Comparison of ENCODE assay signal across 16 cellular contexts in genomic region chr5:173662896-173663809, GRCh38. TPM values are rescaled to one million over a fixed set of nuclear protein-coding genes. Genes with fewer than 3 reads are reported as not detected.
DNase-seq lines count a peak whose midpoint lies in the region; ATAC-seq, FAIRE-seq and TF ChIP-seq lines count a peak whose summit lies in the region.
"Had no signal": no experiment of that assay in that cellular context is flagged by ENCODE, and none has a peak within 500 bp of the region (broad histone marks: within the 10 kb centered on the region; RNA-seq: fewer than 3 reads in every experiment).

No MANE protein-coding gene starts in this region.

- H2BK15ac ChIP-seq in H9 (ENCODE audit: low read depth, low read length): no peak overlapping the region

- H3K79me1 ChIP-seq in H9 (ENCODE audit: insufficient read depth, low read depth, low read length, poor library complexity, severe bottlenecking): no peaks in the 10 kb centered on the region

- no peak for TF ChIP-seq EP300 in K562 (IDR thresholded peaks at IDR 0.05; ENCODE audit: low read length)

- no peak for TF ChIP-seq POLR2A in K562 (conservative IDR thresholded peaks at IDR 0.05)

- H4K5ac ChIP-seq in H9 (ENCODE audit: insufficient read length, low read depth, low read length): no peak overlapping the region

- BruUV-seq in K562 (replicated peaks; lab: Mats Ljungman, UMichigan): no TSS peak

- in situ Hi-C loops in K562 (cut with MboI): no loop called here

- ATAC-seq in K562 (no peak), upper lobe of right lung (no peak)
- ATAC-seq: HCT116 had no signal

- H4K20me1 ChIP-seq in BLaER1 treated with 17β-estradiol and CSF1 and Interleukin-3, amounts not matched to agents 10 nM and 100 nM: no peaks in the 10 kb centered on the region
- H4K20me1 ChIP-seq in H9 (ENCODE audit: control insufficient read depth, insufficient read depth, insufficient read length) (no peaks in the 10 kb centered on the region), K562 (replicated peaks; ENCODE audit: control insufficient read depth, insufficient read depth, low read length) (no peaks in the 10 kb centered on the region), neural progenitor cell (ENCODE audit: low read depth) (no peaks in the 10 kb centered on the region)

- CTCF ChIA-PET in K562 (lab: Yijun Ruan, JAX; ENCODE audit: low intra/inter-chr PET ratio): no interaction called here

- H3K9ac ChIP-seq in BLaER1 treated with 17β-estradiol and CSF1 and Interleukin-3, amounts not matched to agents 10 nM and 100 nM: peak overlapping the region in 3 of 11 experiments; percentile 4 to 58 (median 8); a peak in 2 of 22 replicates
- H3K9ac ChIP-seq in H9 (ENCODE audit: extremely low read depth, insufficient read length, low read length) (no peak overlapping the region), K562 (ENCODE audit: insufficient read depth in 1 of 2, low read depth in 2 of 2, low read length in 2 of 2) (no peak overlapping the region), neural progenitor cell (no peak overlapping the region)
- H3K9ac ChIP-seq: GM23248 had no signal

- WGBS in H9 (ENCODE audit: extremely low coverage, insufficient read length, low lambda C conversion rate): no CpG with 5 or more reads among the region's 16 CpGs
- WGBS in K562 (ENCODE audit: insufficient coverage, low coverage, missing lambda C conversion rate): 74% methylated on average over 16 of the region's 16 CpGs

- no peak overlapping the region for H2BK12ac ChIP-seq in H9 (ENCODE audit: insufficient read length, low read depth, low read length)

- H3K23ac ChIP-seq in H9 (ENCODE audit: insufficient read length, low read depth, low read length): no peak overlapping the region

- H4K91ac ChIP-seq in H9 (ENCODE audit: insufficient read length, low read depth, low read length): no peak overlapping the region

- no peak overlapping the region for H3K4me3 ChIP-seq in BLaER1 treated with 17β-estradiol and CSF1 and Interleukin-3, amounts not matched to agents 10 nM and 100 nM
- H3K4me3 ChIP-seq in K562: no peak overlapping the region
- no peak overlapping the region for H3K4me3 ChIP-seq in neural progenitor cell
- no peak overlapping the region for H3K4me3 ChIP-seq in upper lobe of right lung
- H3K4me3 ChIP-seq: GM23248, PC-9, SJCRH30 had no signal

- no peak for TF ChIP-seq CTCF in H9 (conservative IDR thresholded peaks at IDR 0.05)
- no peak for TF ChIP-seq CTCF in K562 (IDR thresholded peaks at IDR 0.05 in 2 of 3, conservative IDR thresholded peaks at IDR 0.05 in 1 of 3; ENCODE audit: insufficient read depth in 2 of 3, low read depth in 1 of 3, low read length in 3 of 3)
- TF ChIP-seq CTCF in neural progenitor cell (IDR thresholded peaks at IDR 0.05): no peak
- TF ChIP-seq CTCF in upper lobe of right lung (IDR thresholded peaks at IDR 0.05): no peak

- H3K4me1 Mint-ChIP-seq in H9: peaks cover 30 to 31% of the 10 kb centered on the region in 2 experiments
- peaks cover 17% of the 10 kb centered on the region for H3K4me1 Mint-ChIP-seq in neural progenitor cell

- no peaks in the 10 kb centered on the region for H3F3A ChIP-seq in neural progenitor cell (ENCODE audit: low read depth)

- H3K18ac ChIP-seq in H9 (ENCODE audit: insufficient read length, low read depth, low read length): no peak overlapping the region

- no peak overlapping the region for H2AK5ac ChIP-seq in H9 (ENCODE audit: insufficient read length, low read length)

- H3K14ac ChIP-seq in H9 (ENCODE audit: insufficient read depth, low read length): no peak overlapping the region

- no peak overlapping the region for H2BK5ac ChIP-seq in H9 (ENCODE audit: insufficient read length, low read length)

- POLR2A ChIA-PET in K562 (lab: Yijun Ruan, JAX): interaction anchor here (0.7 kb wide), 2 partner anchors 8 to 1204 kb away, joined by 3 read pairs; no protein-coding TSS in a partner anchor

- FAIRE-seq in K562 (lab: Jason Lieb, UNC): no peak

- H3K36me3 Mint-ChIP-seq in H9 (ENCODE audit: insufficient read depth in 1 of 3, low read depth in 3 of 3) (peaks cover 15 to 22% (median 22%) of the 10 kb centered on the region in 3 experiments), neural progenitor cell (no peaks in the 10 kb centered on the region)

- H3K9me3 Mint-ChIP-seq in H9 (peaks cover 28 to 31% of the 10 kb centered on the region in 2 experiments), neural progenitor cell (peaks cover 7% of the 10 kb centered on the region)

- H4K8ac ChIP-seq in H9 (replicated peaks; ENCODE audit: insufficient read length, low read depth, low read length): no peak overlapping the region

- H3K9me3 ChIP-seq in BLaER1 treated with 17β-estradiol and CSF1 and Interleukin-3, amounts not matched to agents 10 nM and 100 nM (replicated peaks in 1 of 11): peaks cover 7 to 27% (median 15%) of the 10 kb centered on the region in 11 experiments; a peak in 21 of 22 replicates
- no peaks in the 10 kb centered on the region for H3K9me3 ChIP-seq in H9 (ENCODE audit: control insufficient read depth, low read depth, low read length)
- H3K9me3 ChIP-seq in K562 (replicated peaks; ENCODE audit: control insufficient read depth, insufficient read depth, low read depth, low read length): peaks cover 2% of the 10 kb centered on the region; the same call in 1 of the 2 replicates
- no peaks in the 10 kb centered on the region for H3K9me3 ChIP-seq in neural progenitor cell (ENCODE audit: low read depth)
- H3K9me3 ChIP-seq in upper lobe of right lung: no peaks in the 10 kb centered on the region

- peaks cover 11% of the 10 kb centered on the region for H3K27me3 Mint-ChIP-seq in H9 (ENCODE audit: low read depth)
- peaks cover 8% of the 10 kb centered on the region for H3K27me3 Mint-ChIP-seq in neural progenitor cell (ENCODE audit: insufficient read depth, low read depth)

- no peak overlapping the region for H2BK20ac ChIP-seq in H9 (ENCODE audit: low read depth, low read length, poor library complexity, severe bottlenecking)

- H3K4me1 ChIP-seq in BLaER1 treated with 17β-estradiol and CSF1 and Interleukin-3, amounts not matched to agents 10 nM and 100 nM: peaks cover 38 to 50% (median 45%) of the 10 kb centered on the region in 10 experiments
- no peaks in the 10 kb centered on the region for H3K4me1 ChIP-seq in H9 (ENCODE audit: insufficient read depth, low read length)
- no peaks in the 10 kb centered on the region; a peak in 1 of 5 replicates for H3K4me1 ChIP-seq in K562 (replicated peaks in 1 of 2; ENCODE audit: control insufficient read depth in 2 of 2, insufficient read depth in 2 of 2, low read length in 2 of 2)
- peaks cover 5% of the 10 kb centered on the region for H3K4me1 ChIP-seq in neural progenitor cell
- no peaks in the 10 kb centered on the region for H3K4me1 ChIP-seq in upper lobe of right lung
- H3K4me1 ChIP-seq: SJCRH30 had no signal

- no peak overlapping the region for H3T11ph ChIP-seq in H9 (ENCODE audit: low read length)

- H3K27ac ChIP-seq in BLaER1 treated with 17β-estradiol and CSF1 and Interleukin-3, amounts not matched to agents 10 nM and 100 nM: peak overlapping the region in 10 of 11 experiments; percentile 20 to 76 (median 52); a peak in 16 of 22 replicates
- H3K27ac ChIP-seq in H9 (ENCODE audit: insufficient read length, low read depth, low read length) (no peak overlapping the region), K562 (ENCODE audit: extremely low read depth, low read depth, low read length) (no peak overlapping the region), neural progenitor cell (no peak overlapping the region), upper lobe of right lung (no peak overlapping the region)
- H3K27ac ChIP-seq: GM23248, PC-9, RWPE1, SJCRH30 had no signal

- H2AFZ ChIP-seq in H9 (ENCODE audit: low read length): no peak overlapping the region
- H2AFZ ChIP-seq in K562 (ENCODE audit: low read depth, low read length): no peak overlapping the region
- H2AFZ ChIP-seq in neural progenitor cell (replicated peaks): no peak overlapping the region
- H2AFZ ChIP-seq: PC-9 had no signal

- DNase-seq in H9 (peak; percentile 14), K562 (ENCODE audit: extremely low read depth in 1 of 4, low spot score in 3 of 4) (no peak), neural progenitor cell (ENCODE audit: low spot score) (no peak), upper lobe of right lung (no peak), activated gamma-delta T cell treated with Interleukin-2 at 50 U/mL for 16 hours (no peak), NOMO-1 (lab: John Stamatoyannopoulos, UW; ENCODE audit: unreplicated experiment in 2 of 2) (no peak)
- DNase-seq: DMS 273 treated with DMSO at 0.1 percent for 48 hours, NCI-H187, NCI-H2107, NCI-H510A treated with DMSO at 0.1 percent for 48 hours, PC-9, SJCRH30 had no signal

- no peak for TF ChIP-seq RAD21 in K562 (CRISPR knock-in tag; conservative IDR thresholded peaks at IDR 0.05 in 1 of 2, IDR thresholded peaks at IDR 0.05 in 1 of 2)

- H3K79me2 ChIP-seq in H9 (ENCODE audit: insufficient read depth, low read length) (no peaks in the 10 kb centered on the region), K562 (ENCODE audit: control insufficient read depth, insufficient read depth, low read length) (no peaks in the 10 kb centered on the region), neural progenitor cell (ENCODE audit: low read depth) (no peaks in the 10 kb centered on the region)

- H3K27ac Mint-ChIP-seq in H9 (no peak overlapping the region; a peak in 1 of 7 replicates), neural progenitor cell (peak overlapping the region; percentile 87)

- H3K36me3 ChIP-seq in BLaER1 treated with 17β-estradiol and CSF1 and Interleukin-3, amounts not matched to agents 10 nM and 100 nM: no peaks in the 10 kb centered on the region
- no peaks in the 10 kb centered on the region for H3K36me3 ChIP-seq in K562 (ENCODE audit: control insufficient read depth, insufficient read depth, low read length)
- no peaks in the 10 kb centered on the region for H3K36me3 ChIP-seq in neural progenitor cell
- H3K36me3 ChIP-seq in upper lobe of right lung: no peaks in the 10 kb centered on the region
- H3K36me3 ChIP-seq: SJCRH30 had no signal

- H3K56ac ChIP-seq in H9 (ENCODE audit: insufficient read length, low read depth, low read length): no peak overlapping the region

- H3K23me2 ChIP-seq in H9 (ENCODE audit: insufficient read length, low read depth, low read length, poor library complexity, severe bottlenecking): no peaks in the 10 kb centered on the region

- intact Hi-C loops in K562 (cut with micrococcal nuclease): no loop called here
- intact Hi-C loops in upper lobe of right lung (cut with DNase I): no loop called here

- no peaks in the 10 kb centered on the region for H3K9me1 ChIP-seq in K562 (ENCODE audit: control insufficient read depth, insufficient read depth, low read length)

- H3K4me2 ChIP-seq in BLaER1 treated with 17β-estradiol and CSF1 and Interleukin-3, amounts not matched to agents 10 nM and 100 nM: peak overlapping the region; percentile 49 to 85 (median 77)
- H3K4me2 ChIP-seq in H9 (ENCODE audit: insufficient read depth, insufficient read length, low read length): no peak overlapping the region
- no peak overlapping the region for H3K4me2 ChIP-seq in K562 (ENCODE audit: insufficient read depth, low read length)
- no peak overlapping the region for H3K4me2 ChIP-seq in neural progenitor cell
- H3K4me2 ChIP-seq: PC-9 had no signal

- H3K4ac ChIP-seq in H9 (ENCODE audit: low read depth, low read length): no peak overlapping the region

- no peaks in the 10 kb centered on the region for H3K27me3 ChIP-seq in BLaER1 treated with 17β-estradiol and CSF1 and Interleukin-3, amounts not matched to agents 10 nM and 100 nM
- H3K27me3 ChIP-seq in H9 (ENCODE audit: insufficient read depth, low read length) (no peaks in the 10 kb centered on the region), K562 (ENCODE audit: control insufficient read depth in 2 of 2, insufficient read depth in 2 of 2, low read length in 2 of 2) (no peaks in the 10 kb centered on the region), neural progenitor cell (no peaks in the 10 kb centered on the region), upper lobe of right lung (no peaks in the 10 kb centered on the region)
- H3K27me3 ChIP-seq: SJCRH30 had no signal

- H2BK120ac ChIP-seq in H9 (ENCODE audit: low read depth, low read length, poor library complexity, severe bottlenecking): no peak overlapping the region

- no peak overlapping the region for H3K4me3 Mint-ChIP-seq in H9
- H3K4me3 Mint-ChIP-seq in neural progenitor cell: no peak overlapping the region

RNA-seq across cellular contexts. Expression of gene BOD1, which starts 46.7 kb away (rescaled TPM):
- total RNA-seq in H9 (2021) (120 and 121 TPM in 2 replicates), K562 (2014; rRNA removed) (19.3 and 20.3 TPM in 2 replicates), K562 (2014; rRNA removed; fragmentation: Illumina TruSeq; extraction: Trizol) (20.2 and 22.6 TPM in 2 replicates), K562 (2015; rRNA removed; fragmentation: Illumina TruSeq; extraction: Trizol) (31.1 and 31.5 TPM in 2 replicates), K562 (2021) (17.9 and 22.0 TPM in 2 replicates), neural progenitor cell (ENCODE audit: low replicate concordance) (144 and 175 TPM in 2 replicates), upper lobe of right lung (40.9 TPM)
- total RNA-seq in K562 (2011; cell fraction: chromatin; rRNA removed; ENCODE audit: low replicate concordance): 16.7 and 29.4 TPM in 2 replicates
- 12.8 and 14.3 TPM in 2 replicates for total RNA-seq in K562 (2011; cell fraction: nucleolus; rRNA removed)
- total RNA-seq in K562 (2011; cell fraction: nucleoplasm; rRNA removed): 20.2 and 24.8 TPM in 2 replicates
- polyA plus RNA-seq in K562 (2011; rRNA removed) (31.6 and 35.6 TPM in 2 replicates), K562 (2014; fragmentation: Illumina TruSeq; extraction: Trizol) (22.0 and 24.6 TPM in 2 replicates), K562 (2014; fragmentation: Nextera tagmentation; extraction: Ambion mirVana) (10 to 100 TPM; 10.1 to 10.8 TPM), K562 (2014; rRNA removed) (23.8 and 26.7 TPM in 2 replicates)
- polyA plus RNA-seq in K562 (2011; cell fraction: cytosol; rRNA removed): 12.4 and 22.2 TPM in 2 replicates
- 56.7 and 79.6 TPM in 2 replicates for polyA plus RNA-seq in K562 (2011; cell fraction: nucleus; rRNA removed)
- 18.4 and 19.0 TPM in 2 replicates for polyA plus RNA-seq in K562 (2012)
- 29.3 and 39.7 TPM in 2 replicates for polyA minus RNA-seq in K562 (2011; rRNA and poly(A)+ RNA removed)
- 8.3 and 10.8 TPM in 2 replicates for polyA minus RNA-seq in K562 (2011; cell fraction: cytosol; rRNA and poly(A)+ RNA removed)
- polyA minus RNA-seq in K562 (2011; cell fraction: nucleus; rRNA and poly(A)+ RNA removed): 14.5 and 37.8 TPM in 2 replicates

Comparison
In these comparisons a context has a peak if more than half of its experiments do, and no peak if none do; other contexts are left out.
1. H3K27ac ChIP-seq: peak in BLaER1 treated with 17β-estradiol and CSF1 and Interleukin-3, amounts not matched to agents 10 nM and 100 nM (10 of 11); none in H9 (single experiment), K562 (single experiment), neural progenitor cell (single experiment) and upper lobe of right lung (single experiment).
2. H3K4me2 ChIP-seq: peak in BLaER1 treated with 17β-estradiol and CSF1 and Interleukin-3, amounts not matched to agents 10 nM and 100 nM (11 of 11); none in H9 (single experiment), K562 (single experiment) and neural progenitor cell (single experiment).